In genomic region chr14:56342419-56342901, GRCh38 we compare ENCODE assay signal across 8 cellular contexts.
DNase-seq lines count a peak whose midpoint lies in the region; ATAC-seq and TF ChIP-seq lines count a peak whose summit lies in the region.

No MANE protein-coding gene starts in this region.

- no peak overlapping the region for H3K4me3 Mint-ChIP-seq in T-helper 2 cell treated with Interferon-gamma antibody and Interleukin-4, amounts not matched to agents 5 μg/mL and 100 μg/mL, for 36 hours
- no peak overlapping the region for H3K4me3 Mint-ChIP-seq in type B pancreatic cell

- no peaks in the 10 kb centered on the region for H3K9me3 Mint-ChIP-seq in T-helper 2 cell treated with Interferon-gamma antibody and Interleukin-4, amounts not matched to agents 5 μg/mL and 100 μg/mL, for 36 hours
- no peaks in the 10 kb centered on the region for H3K9me3 Mint-ChIP-seq in type B pancreatic cell

- H3K9ac ChIP-seq in skeletal muscle satellite cell (ENCODE audit: low read depth, low read length), result peak overlapping the region; percentile 31

- peak; percentile 87 for DNase-seq in KG1 (lab: John Stamatoyannopoulos, UW)
- peak; percentile 77 for DNase-seq in fibroblast of gingiva (ENCODE audit: low read depth)
- no peak for DNase-seq in T-helper 2 cell treated with Interferon-gamma antibody and Interleukin-4, amounts not matched to agents 5 μg/mL and 100 μg/mL, for 36 hours (ENCODE audit: low spot score)
- no peak for DNase-seq in type B pancreatic cell (ENCODE audit: extremely low spot score, unreplicated experiment)
- no peak for DNase-seq in NCI-H1436 treated with DMSO at 0.1 percent for 48 hours (lab: John Stamatoyannopoulos, UW)

- H3K36me3 Mint-ChIP-seq in T-helper 2 cell treated with Interferon-gamma antibody and Interleukin-4, amounts not matched to agents 5 μg/mL and 100 μg/mL, for 36 hours (ENCODE audit: low read depth), result no peaks in the 10 kb centered on the region
- no peaks in the 10 kb centered on the region for H3K36me3 Mint-ChIP-seq in type B pancreatic cell

- peaks cover 2% of the 10 kb centered on the region for H3K27me3 Mint-ChIP-seq in T-helper 2 cell treated with Interferon-gamma antibody and Interleukin-4, amounts not matched to agents 5 μg/mL and 100 μg/mL, for 36 hours (ENCODE audit: low read depth)
- H3K27me3 Mint-ChIP-seq in type B pancreatic cell, result no peaks in the 10 kb centered on the region

- H3K36me3 ChIP-seq in skeletal muscle satellite cell (ENCODE audit: insufficient read depth, low read length), result no peaks in the 10 kb centered on the region

- no peaks in the 10 kb centered on the region for H3K9me3 ChIP-seq in skeletal muscle satellite cell (replicated peaks; ENCODE audit: low read length)

- ATAC-seq in GM19043 (IDR thresholded peaks at IDR 0.05; ENCODE audit: low read depth, unreplicated experiment) (peak; percentile 62), GM21717 (IDR thresholded peaks at IDR 0.05; ENCODE audit: unreplicated experiment) (no peak)

- peak overlapping the region; percentile 39 for H3K4me2 ChIP-seq in skeletal muscle satellite cell (ENCODE audit: low read length)

- H3K27ac Mint-ChIP-seq in T-helper 2 cell treated with Interferon-gamma antibody and Interleukin-4, amounts not matched to agents 5 μg/mL and 100 μg/mL, for 36 hours, result no peak overlapping the region
- no peak overlapping the region for H3K27ac Mint-ChIP-seq in type B pancreatic cell

- no peak for TF ChIP-seq CTCF in type B pancreatic cell (conservative IDR thresholded peaks at IDR 0.05)

- H3K4me1 ChIP-seq in skeletal muscle satellite cell (ENCODE audit: control insufficient read depth, insufficient read depth, low read length), result peaks cover 30% of the 10 kb centered on the region

- H3K4me1 Mint-ChIP-seq in T-helper 2 cell treated with Interferon-gamma antibody and Interleukin-4, amounts not matched to agents 5 μg/mL and 100 μg/mL, for 36 hours (ENCODE audit: low read depth), result peaks cover 10% of the 10 kb centered on the region
- peaks cover 8% of the 10 kb centered on the region for H3K4me1 Mint-ChIP-seq in type B pancreatic cell (ENCODE audit: unreplicated experiment)

- no peaks in the 10 kb centered on the region for H3K27me3 ChIP-seq in skeletal muscle satellite cell (ENCODE audit: control insufficient read depth, insufficient read depth, low read length)

- peak overlapping the region; percentile 22 for H3K4me3 ChIP-seq in skeletal muscle satellite cell (ENCODE audit: low read length)

Comparison
In these comparisons a context has a peak if more than half of its experiments do, and no peak if none do; other contexts are left out.
1. DNase-seq: peak in KG1 (single experiment) and fibroblast of gingiva (single experiment); none in T-helper 2 cell treated with Interferon-gamma antibody and Interleukin-4, amounts not matched to agents 5 μg/mL and 100 μg/mL, for 36 hours (single experiment), type B pancreatic cell (single experiment) and NCI-H1436 treated with DMSO at 0.1 percent for 48 hours (single experiment).